Comparison of ENCODE assay signal across 8 cellular contexts in genomic region chr17:37489197-37490001, GRCh38. TPM values are rescaled to one million over a fixed set of nuclear protein-coding genes. Genes with fewer than 3 reads are reported as not detected.
DNase-seq lines count a peak whose midpoint lies in the region; ATAC-seq and TF ChIP-seq lines count a peak whose summit lies in the region.

DUSP14 (plus strand) TSS chr17:37489891; CDS start chr17:37512273, 22,382 bp downstream.

- peaks cover 6% of the 10 kb centered on the region; the same call in 1 of the 2 replicates for H3K9me1 ChIP-seq in IMR-90 (ENCODE audit: insufficient read depth, low read length)

- peak within 1 kb of the TSS; percentile 50 to 58; a peak in 3 of 4 replicates for H4K8ac ChIP-seq in IMR-90 (ENCODE audit: low read depth in 2 of 2, low read length in 2 of 2)

- H3K4ac ChIP-seq in IMR-90 (ENCODE audit: low read depth, low read length), result peak within 1 kb of the TSS; percentile 94

- peak within 1 kb of the TSS; percentile 79; the same call in 2 of the 3 replicates for H2BK15ac ChIP-seq in IMR-90 (ENCODE audit: low read depth, low read length)

- H3K27ac ChIP-seq in IMR-90 (ENCODE audit: insufficient read depth, low read length), result peak within 1 kb of the TSS; percentile 94

- H2AK9ac ChIP-seq in IMR-90 (replicated peaks; ENCODE audit: low read depth, low read length, poor library complexity), result peak within 1 kb of the TSS; percentile 99

- H3K27me3 Mint-ChIP-seq in activated T-helper 2 cell treated with anti-CD3 and anti-CD28 coated beads, Interferon-gamma antibody, Interleukin-2, Interleukin-4, amounts not matched to agents 10 μg/mL and 5 μg/mL and 100 μg/mL, durations not matched to agents 14 hours and 24 hours and 36 hours (ENCODE audit: low read depth), result no peaks in the 10 kb centered on the region
- H3K27me3 Mint-ChIP-seq in natural killer cell treated with Interleukin-12 subunit alpha and Interleukin-12 subunit beta and Interleukin-15 and Interleukin-18, amount 100 ng/mL, for 72 hours, result peaks cover 0 to 4% of the 10 kb centered on the region in 2 donors

- peaks cover 11% of the 10 kb centered on the region for H3K4me1 ChIP-seq in IMR-90 (ENCODE audit: control insufficient read depth, insufficient read depth, low read length)

- peak within 1 kb of the TSS; percentile 97 for H3K14ac ChIP-seq in IMR-90 (replicated peaks; ENCODE audit: low read depth, low read length)

- H3K36me3 ChIP-seq in IMR-90 (ENCODE audit: control insufficient read depth, insufficient read depth, low read length), result no peaks in the 10 kb centered on the region

- intact Hi-C loops in IMR-90 (cut with micrococcal nuclease), result loop anchor here (2.0 to 5.0 kb wide), 4 partner anchors 42 to 887 kb away; partner anchors contain the start of genes ACACA, MRM1 and TADA2A
- intact Hi-C loops in activated T-helper 2 cell treated with anti-CD3 and anti-CD28 coated beads, Interferon-gamma antibody, Interleukin-2, Interleukin-4, amounts not matched to agents 10 μg/mL and 5 μg/mL and 100 μg/mL, durations not matched to agents 14 hours and 24 hours and 36 hours (cut with micrococcal nuclease), result loop anchor here (2.0 to 5.0 kb wide), 3 partner anchors 59 to 118 kb away; partner anchors contain the start of genes ACACA, SYNRG and TADA2A

- no peak for TF ChIP-seq RAD21 in IMR-90 (IDR thresholded peaks at IDR 0.05; ENCODE audit: low read length)

- peak within 1 kb of the TSS; percentile 49 for H2BK20ac ChIP-seq in IMR-90 (ENCODE audit: low read depth, low read length)

- peak within 1 kb of the TSS; percentile 95 for H4K91ac ChIP-seq in IMR-90 (ENCODE audit: insufficient read depth, low read depth, low read length)

- H3K4me3 ChIP-seq in IMR-90 (ENCODE audit: insufficient read depth, low read depth, low read length), result peak within 1 kb of the TSS; percentile 95

- no peaks in the 10 kb centered on the region for H3K9me3 ChIP-seq in IMR-90 (ENCODE audit: control insufficient read depth, insufficient read depth, low read length)

- H3K9me3 Mint-ChIP-seq in activated T-helper 2 cell treated with anti-CD3 and anti-CD28 coated beads, Interferon-gamma antibody, Interleukin-2, Interleukin-4, amounts not matched to agents 10 μg/mL and 5 μg/mL and 100 μg/mL, durations not matched to agents 14 hours and 24 hours and 36 hours, result no peaks in the 10 kb centered on the region
- no peaks in the 10 kb centered on the region for H3K9me3 Mint-ChIP-seq in natural killer cell treated with Interleukin-12 subunit alpha and Interleukin-12 subunit beta and Interleukin-15 and Interleukin-18, amount 100 ng/mL, for 72 hours

- H3K4me1 Mint-ChIP-seq in activated T-helper 2 cell treated with anti-CD3 and anti-CD28 coated beads, Interferon-gamma antibody, Interleukin-2, Interleukin-4, amounts not matched to agents 10 μg/mL and 5 μg/mL and 100 μg/mL, durations not matched to agents 14 hours and 24 hours and 36 hours (ENCODE audit: low read depth), result peaks cover 40% of the 10 kb centered on the region
- peaks cover 16 to 31% of the 10 kb centered on the region in 2 donors for H3K4me1 Mint-ChIP-seq in natural killer cell treated with Interleukin-12 subunit alpha and Interleukin-12 subunit beta and Interleukin-15 and Interleukin-18, amount 100 ng/mL, for 72 hours (ENCODE audit: low read depth in 2 of 2)

- H2AK5ac ChIP-seq in IMR-90 (ENCODE audit: low read depth, low read length), result peak within 1 kb of the TSS; percentile 96

- WGBS in IMR-90 (ENCODE audit: extremely low coverage in 2 of 2, insufficient read length in 1 of 2), 2 experiments, result 1% methylated on average over 18 of the region's 100 CpGs; no CpG with 5 or more reads in 1 of the 2 experiments

- in situ Hi-C loops in IMR-90 (cut with MboI; ENCODE audit: low sequenced_read_pairs), result no loop called here

- CTCF ChIA-PET in IMR-90 (lab: Yijun Ruan, JAX), result no interaction called here

- H2BK120ac ChIP-seq in IMR-90 (ENCODE audit: low read depth, low read length), result peak within 1 kb of the TSS; percentile 94

- H3K18ac ChIP-seq in IMR-90 (ENCODE audit: low read depth, low read length), result peak within 1 kb of the TSS; percentile 84

- peak within 1 kb of the TSS; percentile 97 for H2BK5ac ChIP-seq in IMR-90 (ENCODE audit: low read depth, low read length, poor library complexity, severe bottlenecking)

- H3K36me3 Mint-ChIP-seq in activated T-helper 2 cell treated with anti-CD3 and anti-CD28 coated beads, Interferon-gamma antibody, Interleukin-2, Interleukin-4, amounts not matched to agents 10 μg/mL and 5 μg/mL and 100 μg/mL, durations not matched to agents 14 hours and 24 hours and 36 hours (ENCODE audit: low read depth), result peaks cover 9% of the 10 kb centered on the region
- no peaks in the 10 kb centered on the region for H3K36me3 Mint-ChIP-seq in natural killer cell treated with Interleukin-12 subunit alpha and Interleukin-12 subunit beta and Interleukin-15 and Interleukin-18, amount 100 ng/mL, for 72 hours

- dilution Hi-C loops in IMR-90 (cut with HindIII; ENCODE audit: low sequenced_read_pairs, unreplicated experiment), result no loop called here

- H3K4me3 Mint-ChIP-seq in activated T-helper 2 cell treated with anti-CD3 and anti-CD28 coated beads, Interferon-gamma antibody, Interleukin-2, Interleukin-4, amounts not matched to agents 10 μg/mL and 5 μg/mL and 100 μg/mL, durations not matched to agents 14 hours and 24 hours and 36 hours (ENCODE audit: low read depth), result peak within 1 kb of the TSS; percentile 92
- H3K4me3 Mint-ChIP-seq in natural killer cell treated with Interleukin-12 subunit alpha and Interleukin-12 subunit beta and Interleukin-15 and Interleukin-18, amount 100 ng/mL, for 72 hours, result peak within 1 kb of the TSS; percentile 95

- ATAC-seq in GM21390 (IDR thresholded peaks at IDR 0.05; ENCODE audit: unreplicated experiment), result peak; percentile 50
- peak; percentile 69 for ATAC-seq in IMR-90 (ENCODE audit: low read depth)
- peak; percentile 92 for ATAC-seq in natural killer cell treated with Interleukin-12 subunit alpha and Interleukin-12 subunit beta and Interleukin-15 and Interleukin-18, amount 100 ng/mL, for 72 hours

- H3K27me3 ChIP-seq in IMR-90 (ENCODE audit: control insufficient read depth, insufficient read depth, low read length), result no peaks in the 10 kb centered on the region

- DNase-seq in DMS 273 (lab: John Stamatoyannopoulos, UW; ENCODE audit: unreplicated experiment) (peak; percentile 97), IMR-90 (peak; percentile 77), RPMI7951 (ENCODE audit: low read depth) (peak; percentile 81), fibroblast of peridontal ligament (ENCODE audit: extremely low read depth) (peak; percentile 67)
- peak; percentile 77 for DNase-seq in activated T-helper 2 cell treated with anti-CD3 and anti-CD28 coated beads, Interferon-gamma antibody, Interleukin-2, Interleukin-4, amounts not matched to agents 10 μg/mL and 5 μg/mL and 100 μg/mL, durations not matched to agents 14 hours and 24 hours and 36 hours (ENCODE audit: low spot score)
- peak; percentile 84 for DNase-seq in natural killer cell treated with Interleukin-12 subunit alpha and Interleukin-12 subunit beta and Interleukin-15 and Interleukin-18, amount 100 ng/mL, for 72 hours (ENCODE audit: low spot score)
- peak; percentile 74 for DNase-seq in stimulated activated naive CD4-positive, alpha-beta T cell treated with Interleukin-2 at 50 U/mL for 16 hours (lab: John Stamatoyannopoulos, UW)

- peak within 1 kb of the TSS; percentile 84 for H3K4me2 ChIP-seq in IMR-90 (ENCODE audit: low read depth, low read length)

- peak within 1 kb of the TSS; percentile 92 for H3K56ac ChIP-seq in IMR-90 (ENCODE audit: extremely low read depth, insufficient read depth, low read length)

- peak within 1 kb of the TSS; percentile 94 for H2AFZ ChIP-seq in IMR-90 (replicated peaks; ENCODE audit: low read length, poor library complexity)

- peaks cover 0 to 43% of the 10 kb centered on the region in 2 experiments; a peak in 2 of 4 replicates for H3K79me1 ChIP-seq in IMR-90 (ENCODE audit: low read depth in 1 of 2, low read length in 2 of 2)

- peak within 1 kb of the TSS; percentile 88 for H4K5ac ChIP-seq in IMR-90 (ENCODE audit: low read depth, low read length)

- H3K9ac ChIP-seq in IMR-90 (ENCODE audit: low read depth, low read length), result peak within 1 kb of the TSS; percentile 93

- no TSS peak for BruUV-seq in IMR-90 (replicated peaks; lab: Mats Ljungman, UMichigan)

- H4K20me1 ChIP-seq in IMR-90 (ENCODE audit: insufficient read depth, low read length), result peaks cover 38% of the 10 kb centered on the region

- H3K27ac Mint-ChIP-seq in activated T-helper 2 cell treated with anti-CD3 and anti-CD28 coated beads, Interferon-gamma antibody, Interleukin-2, Interleukin-4, amounts not matched to agents 10 μg/mL and 5 μg/mL and 100 μg/mL, durations not matched to agents 14 hours and 24 hours and 36 hours, result peak within 1 kb of the TSS; percentile 94
- peak within 1 kb of the TSS; percentile 51 to 75 for H3K27ac Mint-ChIP-seq in natural killer cell treated with Interleukin-12 subunit alpha and Interleukin-12 subunit beta and Interleukin-15 and Interleukin-18, amount 100 ng/mL, for 72 hours

- no peak for TF ChIP-seq CTCF in IMR-90 (conservative IDR thresholded peaks at IDR 0.05; ENCODE audit: low read depth, low read length)

- peak; percentile 78 for TF ChIP-seq POLR2A in IMR-90 (IDR thresholded peaks at IDR 0.05; ENCODE audit: low read depth, low read length)

- H3K23ac ChIP-seq in IMR-90 (ENCODE audit: low read depth, low read length), result peak within 1 kb of the TSS; percentile 95

- POLR2A ChIA-PET in IMR-90 (lab: Charles Lee; ENCODE audit: unreplicated experiment), result interaction anchor here (0.6 kb wide), 2 partner anchors 9 to 12 kb away, joined by 3 read pairs; no protein-coding TSS in a partner anchor

TF ChIP-seq in IMR-90, 13 proteins besides CTCF, POLR2A, EP300 and RAD21 (continues in another document):
- TF ChIP-seq ELK1 (IDR thresholded peaks at IDR 0.05; ENCODE audit: borderline replicate concordance, low read depth, low read length), result no peak

RNA-seq across cellular contexts. Expression of gene DUSP14, which starts in this region (rescaled TPM):
- total RNA-seq in IMR-90 (2012; rRNA removed), result 97.5 and 102 TPM in 2 replicates
- polyA plus RNA-seq in IMR-90 (2012; rRNA removed), result 126 and 127 TPM in 2 replicates
- 93.8 and 139 TPM in 2 replicates for polyA plus RNA-seq in IMR-90 (2012; cell fraction: cytosol; rRNA removed)
- polyA plus RNA-seq in IMR-90 (2012; cell fraction: nucleus; rRNA removed; ENCODE audit: low replicate concordance), result 88.2 and 107 TPM in 2 replicates
- 43.6 and 47.8 TPM in 2 replicates for total RNA-seq in RPMI7951 (2014; rRNA removed; shearing (Covaris generic))
- 19.5 and 21.0 TPM in 2 replicates for total RNA-seq in activated T-helper 2 cell treated with anti-CD3 and anti-CD28 coated beads, Interferon-gamma antibody, Interleukin-2, Interleukin-4, amounts not matched to agents 10 μg/mL and 5 μg/mL and 100 μg/mL, durations not matched to agents 14 hours and 24 hours and 36 hours
- 10 to 100 TPM in 1 of 2 donors, 1 to 10 TPM in 1; 8.2 to 10.2 TPM for total RNA-seq in natural killer cell treated with Interleukin-12 subunit alpha and Interleukin-12 subunit beta and Interleukin-15 and Interleukin-18, amount 100 ng/mL, for 72 hours

Comparison
In these comparisons a context has a peak if more than half of its experiments do, and no peak if none do; other contexts are left out.
1. Peak in every context shown above with its lines: DNase-seq, ATAC-seq, H3K4me3 ChIP-seq and H3K27ac ChIP-seq.